Comparison of ENCODE assay signal across 1 cellular context in genomic region chr15:67254238-67255175, GRCh38.
TF ChIP-seq lines count a peak whose summit lies in the region.

A gene with protein sequence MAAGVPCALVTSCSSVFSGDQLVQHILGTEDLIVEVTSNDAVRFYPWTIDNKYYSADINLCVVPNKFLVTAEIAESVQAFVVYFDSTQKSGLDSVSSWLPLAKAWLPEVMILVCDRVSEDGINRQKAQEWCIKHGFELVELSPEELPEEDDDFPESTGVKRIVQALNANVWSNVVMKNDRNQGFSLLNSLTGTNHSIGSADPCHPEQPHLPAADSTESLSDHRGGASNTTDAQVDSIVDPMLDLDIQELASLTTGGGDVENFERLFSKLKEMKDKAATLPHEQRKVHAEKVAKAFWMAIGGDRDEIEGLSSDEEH (minus strand): TSS chr15:67254661. CDS start chr15:67254631, 30 bp downstream.
Gene IQCH (plus strand): TSS chr15:67254786. CDS start chr15:67254897, 111 bp downstream.

TF ChIP-seq in HepG2, 621 proteins besides CTCF, POLR2A, EP300 and RAD21 (continued from another document and continues in another):
- TF ChIP-seq ZHX2 (IDR thresholded peaks at IDR 0.05; ENCODE audit: low read depth) = peak; percentile 35; the same call in 1 of the 2 replicates
- 0 out of 2 replicates have a peak, but pooled peaks have one; percentile 30 for TF ChIP-seq ZHX2 (CRISPR knock-in tag; IDR thresholded peaks at IDR 0.05; ENCODE audit: borderline replicate concordance)
- TF ChIP-seq GABPA (IDR thresholded peaks at IDR 0.05; ENCODE audit: low read depth, low read length) = peak; percentile 70
- peak; percentile 90 for TF ChIP-seq GABPA (CRISPR knock-in tag; IDR thresholded peaks at IDR 0.05; ENCODE audit: low read depth)
- TF ChIP-seq GATAD1 (CRISPR knock-in tag; IDR thresholded peaks at IDR 0.05) = peak; percentile 92
- TF ChIP-seq FOXA3 (CRISPR knock-in tag; IDR thresholded peaks at IDR 0.05) = peak; percentile 55
- peak; percentile 88 for TF ChIP-seq THAP11 (CRISPR knock-in tag; IDR thresholded peaks at IDR 0.05)
- TF ChIP-seq FOXK1 (CRISPR knock-in tag; IDR thresholded peaks at IDR 0.05; ENCODE audit: borderline replicate concordance, low read depth) = peak; percentile 74
- TF ChIP-seq ZNF772 (CRISPR knock-in tag; IDR thresholded peaks at IDR 0.05) = peak; percentile 93
- TF ChIP-seq KDM1A (CRISPR knock-in tag; IDR thresholded peaks at IDR 0.05) = no peak
- TF ChIP-seq FOSL2 (CRISPR knock-in tag; IDR thresholded peaks at IDR 0.05) = peak; percentile 64
- TF ChIP-seq ETS1 (CRISPR knock-in tag; IDR thresholded peaks at IDR 0.05) = 0 out of 2 replicates have a peak, but pooled peaks have one; percentile 5
- TF ChIP-seq, protein P1, sequence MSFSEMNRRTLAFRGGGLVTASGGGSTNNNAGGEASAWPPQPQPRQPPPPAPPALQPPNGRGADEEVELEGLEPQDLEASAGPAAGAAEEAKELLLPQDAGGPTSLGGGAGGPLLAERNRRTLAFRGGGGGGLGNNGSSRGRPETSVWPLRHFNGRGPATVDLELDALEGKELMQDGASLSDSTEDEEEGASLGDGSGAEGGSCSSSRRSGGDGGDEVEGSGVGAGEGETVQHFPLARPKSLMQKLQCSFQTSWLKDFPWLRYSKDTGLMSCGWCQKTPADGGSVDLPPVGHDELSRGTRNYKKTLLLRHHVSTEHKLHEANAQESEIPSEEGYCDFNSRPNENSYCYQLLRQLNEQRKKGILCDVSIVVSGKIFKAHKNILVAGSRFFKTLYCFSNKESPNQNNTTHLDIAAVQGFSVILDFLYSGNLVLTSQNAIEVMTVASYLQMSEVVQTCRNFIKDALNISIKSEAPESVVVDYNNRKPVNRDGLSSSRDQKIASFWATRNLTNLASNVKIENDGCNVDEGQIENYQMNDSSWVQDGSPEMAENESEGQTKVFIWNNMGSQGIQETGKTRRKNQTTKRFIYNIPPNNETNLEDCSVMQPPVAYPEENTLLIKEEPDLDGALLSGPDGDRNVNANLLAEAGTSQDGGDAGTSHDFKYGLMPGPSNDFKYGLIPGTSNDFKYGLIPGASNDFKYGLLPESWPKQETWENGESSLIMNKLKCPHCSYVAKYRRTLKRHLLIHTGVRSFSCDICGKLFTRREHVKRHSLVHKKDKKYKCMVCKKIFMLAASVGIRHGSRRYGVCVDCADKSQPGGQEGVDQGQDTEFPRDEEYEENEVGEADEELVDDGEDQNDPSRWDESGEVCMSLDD (CRISPR knock-in tag; IDR thresholded peaks at IDR 0.05; ENCODE audit: borderline replicate concordance) = no peak
- peak; percentile 49; the same call in 1 of the 2 replicates for TF ChIP-seq MXD1 (CRISPR knock-in tag; IDR thresholded peaks at IDR 0.05)
- TF ChIP-seq, protein P2, sequence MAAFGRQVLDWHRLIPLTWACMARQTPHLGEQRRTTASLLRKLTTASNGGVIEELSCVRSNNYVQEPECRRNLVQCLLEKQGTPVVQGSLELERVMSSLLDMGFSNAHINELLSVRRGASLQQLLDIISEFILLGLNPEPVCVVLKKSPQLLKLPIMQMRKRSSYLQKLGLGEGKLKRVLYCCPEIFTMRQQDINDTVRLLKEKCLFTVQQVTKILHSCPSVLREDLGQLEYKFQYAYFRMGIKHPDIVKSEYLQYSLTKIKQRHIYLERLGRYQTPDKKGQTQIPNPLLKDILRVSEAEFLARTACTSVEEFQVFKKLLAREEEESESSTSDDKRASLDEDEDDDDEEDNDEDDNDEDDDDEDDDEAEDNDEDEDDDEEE (CRISPR knock-in tag; IDR thresholded peaks at IDR 0.05) = no peak
- peak; percentile 94 for TF ChIP-seq POGZ (CRISPR knock-in tag; IDR thresholded peaks at IDR 0.05)
- TF ChIP-seq, protein P3, sequence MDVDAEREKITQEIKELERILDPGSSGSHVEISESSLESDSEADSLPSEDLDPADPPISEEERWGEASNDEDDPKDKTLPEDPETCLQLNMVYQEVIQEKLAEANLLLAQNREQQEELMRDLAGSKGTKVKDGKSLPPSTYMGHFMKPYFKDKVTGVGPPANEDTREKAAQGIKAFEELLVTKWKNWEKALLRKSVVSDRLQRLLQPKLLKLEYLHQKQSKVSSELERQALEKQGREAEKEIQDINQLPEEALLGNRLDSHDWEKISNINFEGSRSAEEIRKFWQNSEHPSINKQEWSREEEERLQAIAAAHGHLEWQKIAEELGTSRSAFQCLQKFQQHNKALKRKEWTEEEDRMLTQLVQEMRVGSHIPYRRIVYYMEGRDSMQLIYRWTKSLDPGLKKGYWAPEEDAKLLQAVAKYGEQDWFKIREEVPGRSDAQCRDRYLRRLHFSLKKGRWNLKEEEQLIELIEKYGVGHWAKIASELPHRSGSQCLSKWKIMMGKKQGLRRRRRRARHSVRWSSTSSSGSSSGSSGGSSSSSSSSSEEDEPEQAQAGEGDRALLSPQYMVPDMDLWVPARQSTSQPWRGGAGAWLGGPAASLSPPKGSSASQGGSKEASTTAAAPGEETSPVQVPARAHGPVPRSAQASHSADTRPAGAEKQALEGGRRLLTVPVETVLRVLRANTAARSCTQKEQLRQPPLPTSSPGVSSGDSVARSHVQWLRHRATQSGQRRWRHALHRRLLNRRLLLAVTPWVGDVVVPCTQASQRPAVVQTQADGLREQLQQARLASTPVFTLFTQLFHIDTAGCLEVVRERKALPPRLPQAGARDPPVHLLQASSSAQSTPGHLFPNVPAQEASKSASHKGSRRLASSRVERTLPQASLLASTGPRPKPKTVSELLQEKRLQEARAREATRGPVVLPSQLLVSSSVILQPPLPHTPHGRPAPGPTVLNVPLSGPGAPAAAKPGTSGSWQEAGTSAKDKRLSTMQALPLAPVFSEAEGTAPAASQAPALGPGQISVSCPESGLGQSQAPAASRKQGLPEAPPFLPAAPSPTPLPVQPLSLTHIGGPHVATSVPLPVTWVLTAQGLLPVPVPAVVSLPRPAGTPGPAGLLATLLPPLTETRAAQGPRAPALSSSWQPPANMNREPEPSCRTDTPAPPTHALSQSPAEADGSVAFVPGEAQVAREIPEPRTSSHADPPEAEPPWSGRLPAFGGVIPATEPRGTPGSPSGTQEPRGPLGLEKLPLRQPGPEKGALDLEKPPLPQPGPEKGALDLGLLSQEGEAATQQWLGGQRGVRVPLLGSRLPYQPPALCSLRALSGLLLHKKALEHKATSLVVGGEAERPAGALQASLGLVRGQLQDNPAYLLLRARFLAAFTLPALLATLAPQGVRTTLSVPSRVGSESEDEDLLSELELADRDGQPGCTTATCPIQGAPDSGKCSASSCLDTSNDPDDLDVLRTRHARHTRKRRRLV (CRISPR knock-in tag; IDR thresholded peaks at IDR 0.05) = peak; percentile 53; the same call in 1 of the 2 replicates
- TF ChIP-seq DRAP1 (CRISPR knock-in tag; IDR thresholded peaks at IDR 0.05) = peak; percentile 64
- peak; percentile 73 for TF ChIP-seq IKZF4 (CRISPR knock-in tag; IDR thresholded peaks at IDR 0.05; ENCODE audit: borderline replicate concordance, low read depth, not compliant biosample characterization)
- peak; percentile 30 for TF ChIP-seq RXRB (CRISPR knock-in tag; IDR thresholded peaks at IDR 0.05; ENCODE audit: borderline replicate concordance)
- 0 out of 2 replicates have a peak, but pooled peaks have one; percentile 57 for TF ChIP-seq ZNF768 (CRISPR knock-in tag; IDR thresholded peaks at IDR 0.05)
- TF ChIP-seq KMT2B (CRISPR knock-in tag; IDR thresholded peaks at IDR 0.05) = peak; percentile 97
- no peak for TF ChIP-seq ZBTB3 (CRISPR knock-in tag; IDR thresholded peaks at IDR 0.05; ENCODE audit: borderline replicate concordance, low read depth)
- TF ChIP-seq RBFOX2 (IDR thresholded peaks at IDR 0.05; ENCODE audit: low read depth, low read length) = peak; percentile 79
- no peak for TF ChIP-seq MTF1 (CRISPR knock-in tag; IDR thresholded peaks at IDR 0.05)
- TF ChIP-seq, protein P4, sequence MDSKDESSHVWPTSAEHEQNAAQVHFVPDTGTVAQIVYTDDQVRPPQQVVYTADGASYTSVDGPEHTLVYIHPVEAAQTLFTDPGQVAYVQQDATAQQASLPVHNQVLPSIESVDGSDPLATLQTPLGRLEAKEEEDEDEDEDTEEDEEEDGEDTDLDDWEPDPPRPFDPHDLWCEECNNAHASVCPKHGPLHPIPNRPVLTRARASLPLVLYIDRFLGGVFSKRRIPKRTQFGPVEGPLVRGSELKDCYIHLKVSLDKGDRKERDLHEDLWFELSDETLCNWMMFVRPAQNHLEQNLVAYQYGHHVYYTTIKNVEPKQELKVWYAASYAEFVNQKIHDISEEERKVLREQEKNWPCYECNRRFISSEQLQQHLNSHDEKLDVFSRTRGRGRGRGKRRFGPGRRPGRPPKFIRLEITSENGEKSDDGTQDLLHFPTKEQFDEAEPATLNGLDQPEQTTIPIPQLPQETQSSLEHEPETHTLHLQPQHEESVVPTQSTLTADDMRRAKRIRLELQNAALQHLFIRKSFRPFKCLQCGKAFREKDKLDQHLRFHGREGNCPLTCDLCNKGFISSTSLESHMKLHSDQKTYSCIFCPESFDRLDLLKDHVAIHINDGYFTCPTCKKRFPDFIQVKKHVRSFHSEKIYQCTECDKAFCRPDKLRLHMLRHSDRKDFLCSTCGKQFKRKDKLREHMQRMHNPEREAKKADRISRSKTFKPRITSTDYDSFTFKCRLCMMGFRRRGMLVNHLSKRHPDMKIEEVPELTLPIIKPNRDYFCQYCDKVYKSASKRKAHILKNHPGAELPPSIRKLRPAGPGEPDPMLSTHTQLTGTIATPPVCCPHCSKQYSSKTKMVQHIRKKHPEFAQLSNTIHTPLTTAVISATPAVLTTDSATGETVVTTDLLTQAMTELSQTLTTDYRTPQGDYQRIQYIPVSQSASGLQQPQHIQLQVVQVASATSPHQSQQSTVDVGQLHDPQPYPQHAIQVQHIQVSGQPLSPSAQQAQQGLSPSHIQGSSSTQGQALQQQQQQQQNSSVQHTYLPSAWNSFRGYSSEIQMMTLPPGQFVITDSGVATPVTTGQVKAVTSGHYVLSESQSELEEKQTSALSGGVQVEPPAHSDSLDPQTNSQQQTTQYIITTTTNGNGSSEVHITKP (CRISPR knock-in tag; IDR thresholded peaks at IDR 0.05; ENCODE audit: low read depth) = peak; percentile 100
- TF ChIP-seq SRSF1 (optimal IDR thresholded peaks at IDR 0.05; ENCODE audit: low read depth, low read length) = peak; percentile 61
- TF ChIP-seq, protein P5, sequence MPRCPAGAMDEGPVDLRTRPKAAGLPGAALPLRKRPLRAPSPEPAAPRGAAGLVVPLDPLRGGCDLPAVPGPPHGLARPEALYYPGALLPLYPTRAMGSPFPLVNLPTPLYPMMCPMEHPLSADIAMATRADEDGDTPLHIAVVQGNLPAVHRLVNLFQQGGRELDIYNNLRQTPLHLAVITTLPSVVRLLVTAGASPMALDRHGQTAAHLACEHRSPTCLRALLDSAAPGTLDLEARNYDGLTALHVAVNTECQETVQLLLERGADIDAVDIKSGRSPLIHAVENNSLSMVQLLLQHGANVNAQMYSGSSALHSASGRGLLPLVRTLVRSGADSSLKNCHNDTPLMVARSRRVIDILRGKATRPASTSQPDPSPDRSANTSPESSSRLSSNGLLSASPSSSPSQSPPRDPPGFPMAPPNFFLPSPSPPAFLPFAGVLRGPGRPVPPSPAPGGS (CRISPR knock-in tag; IDR thresholded peaks at IDR 0.05) = peak; percentile 67; the same call in 1 of the 2 replicates
- 0 out of 2 replicates have a peak, but pooled peaks have one; percentile 12 for TF ChIP-seq CHD2 (IDR thresholded peaks at IDR 0.05; ENCODE audit: low read depth, low read length)
- TF ChIP-seq POLR2G (IDR thresholded peaks at IDR 0.05; ENCODE audit: low read depth, low read length) = peak; percentile 81
- TF ChIP-seq ZNF136 (CRISPR knock-in tag; IDR thresholded peaks at IDR 0.05; ENCODE audit: low read depth) = no peak
- TF ChIP-seq SP140L (CRISPR knock-in tag; IDR thresholded peaks at IDR 0.05; ENCODE audit: borderline replicate concordance) = no peak
